8 cellular contexts compared by ENCODE assay signal in genomic region chr11:61361686-61362541, GRCh38. TPM values are rescaled to one million over a fixed set of nuclear protein-coding genes. Genes with fewer than 3 reads are reported as not detected.
A peak's percentile ranks its signal among the peaks of the same experiment; 100 is the strongest.
DNase-seq lines count a peak whose midpoint lies in the region; ATAC-seq, FAIRE-seq and TF ChIP-seq lines count a peak whose summit lies in the region.

CYB561A3 (minus strand) TSS chr11:61361882; CDS start chr11:61356713, 5,169 bp downstream.
TMEM138 (plus strand) TSS chr11:61362374; CDS start chr11:61364391, 2,017 bp downstream.

- no peak for TF ChIP-seq EP300 in H1 (IDR thresholded peaks at IDR 0.05; ENCODE audit: borderline replicate concordance in 1 of 2, low read depth in 2 of 2, low read length in 2 of 2)

- TF ChIP-seq RAD21 in H1 (IDR thresholded peaks at IDR 0.05 in 1 of 2, conservative IDR thresholded peaks at IDR 0.05 in 1 of 2; ENCODE audit: low read depth in 2 of 2, low read length in 2 of 2) = no peak

- peaks cover 20% of the 10 kb centered on the region for H3K4me1 ChIP-seq in CD8-positive, alpha-beta T cell (ENCODE audit: insufficient read depth, low read length)
- H3K4me1 ChIP-seq in H1 (replicated peaks in 1 of 4; ENCODE audit: control insufficient read depth in 3 of 4, insufficient read depth in 4 of 4, low read length in 3 of 4) (no peaks in the 10 kb centered on the region), mesenchymal stem cell (ENCODE audit: control insufficient read depth, insufficient read depth, low read depth, low read length) (peaks cover 3% of the 10 kb centered on the region)

- ATAC-seq in CD8-positive, alpha-beta T cell = peak; percentile 84
- peak; percentile 82 for ATAC-seq in GM19463 (IDR thresholded peaks at IDR 0.05; ENCODE audit: unreplicated experiment)

- no peaks in the 10 kb centered on the region for H4K20me1 ChIP-seq in H1 (replicated peaks in 1 of 2; ENCODE audit: control insufficient read depth in 1 of 2, insufficient read depth in 2 of 2, low read length in 2 of 2)

- no peaks in the 10 kb centered on the region for H3K9me3 ChIP-seq in CD8-positive, alpha-beta T cell (ENCODE audit: low read length)
- H3K9me3 ChIP-seq in H1 (ENCODE audit: insufficient read depth in 2 of 2, low read depth in 1 of 2, low read length in 1 of 2) (no peaks in the 10 kb centered on the region), mesenchymal stem cell (ENCODE audit: control insufficient read depth, low read length) (no peaks in the 10 kb centered on the region)

- DNase-seq in CD8-positive, alpha-beta T cell = peak; percentile 68 to 90 (median 86)
- DNase-seq in HS-27A (ENCODE audit: low read depth) (peak; percentile 88), NOMO-1 (lab: John Stamatoyannopoulos, UW; ENCODE audit: unreplicated experiment in 2 of 2) (peak; percentile 94 to 96), H1 (ENCODE audit: low read depth in 1 of 2, low spot score in 2 of 2) (peak; percentile 78 to 90), mesenchymal stem cell (peak; percentile 96)
- peak; percentile 73 to 75 for DNase-seq in activated CD8-positive, alpha-beta memory T cell treated with anti-CD3 and anti-CD28 coated beads for 4 hours (ENCODE audit: low read depth in 2 of 2)
- DNase-seq in stimulated activated CD8-positive, alpha-beta memory T cell treated with anti-CD3 and anti-CD28 coated beads, Interleukin-12 subunit alpha, Interleukin-12 subunit beta, amount 100 ng/mL, for 4 hours (ENCODE audit: low read depth) = peak; percentile 76

- peak within 1 kb of the TSS; percentile 94 for H3K4me3 ChIP-seq in CD8-positive, alpha-beta T cell (ENCODE audit: low read depth, low read length)
- peak within 1 kb of the TSS; percentile 77 to 100 (median 86) for H3K4me3 ChIP-seq in H1 (ENCODE audit: extremely low read depth in 1 of 4, insufficient read depth in 2 of 4, low read depth in 3 of 4, low read length in 4 of 4)
- H3K4me3 ChIP-seq in mesenchymal stem cell (ENCODE audit: insufficient read depth in 1 of 2, low read depth in 1 of 2, low read length in 2 of 2) = peak within 1 kb of the TSS; percentile 78 to 93

- CTCF ChIA-PET in CD8-positive, alpha-beta T cell (lab: Charles Lee) = interaction anchor here (1.2 to 9.6 kb wide), 5 partner anchors 21 to 32 kb away, joined by 4 to 106 read pairs (median 11); partner anchors contain the start of genes DDB1 and TKFC
- CTCF ChIA-PET in H1 (lab: Charles Lee; ENCODE audit: partially characterized antibody) = interaction anchor here (0.8 to 22.8 kb wide), 8 partner anchors 13 to 155 kb away, joined by 3 to 255 read pairs (median 6); partner anchors contain the start of genes DDB1, TKFC and TMEM216

- peaks cover 14% of the 10 kb centered on the region for H3K23me2 ChIP-seq in H1 (ENCODE audit: low read depth, low read length)

- H4K5ac ChIP-seq in H1 (ENCODE audit: insufficient read length, low read depth, low read length) = peak within 1 kb of the TSS; percentile 100

- H2BK120ac ChIP-seq in H1 (replicated peaks; ENCODE audit: low read depth, low read length) = peak within 1 kb of the TSS; percentile 16
- H2BK120ac ChIP-seq in mesenchymal stem cell (ENCODE audit: low read depth, low read length) = peak within 1 kb of the TSS; percentile 99

- intact Hi-C loops in CD8-positive, alpha-beta T cell (cut with DNase I, micrococcal nuclease) = loop anchor here (1.0 to 10.0 kb wide), 8 partner anchors 23 to 447 kb away; partner anchors contain the start of genes CPSF7 (in 2 of the 2), DDB1 (in 2 of the 2), TKFC (in 2 of the 2) and TMEM109 (in 2 of the 2)

- no peak within 1 kb of the TSS for H2BK20ac ChIP-seq in H1 (ENCODE audit: low read length)

- H3K4me2 ChIP-seq in H1 (ENCODE audit: insufficient read depth in 1 of 2, low read depth in 2 of 2, low read length in 2 of 2) (peak within 1 kb of the TSS; percentile 88 to 94), mesenchymal stem cell (ENCODE audit: low read length, poor library complexity, severe bottlenecking) (peak within 1 kb of the TSS; percentile 90)

- H2BK15ac ChIP-seq in H1 (ENCODE audit: low read length) = peak within 1 kb of the TSS; percentile 73
- H2BK15ac ChIP-seq in mesenchymal stem cell (ENCODE audit: low read depth, poor library complexity, severe bottlenecking) = peak within 1 kb of the TSS; percentile 74

- peaks cover 3 to 23% of the 10 kb centered on the region in 2 experiments for H3K79me2 ChIP-seq in H1 (ENCODE audit: control insufficient read depth in 1 of 2, insufficient read depth in 2 of 2, low read length in 2 of 2)

- H3K27me3 ChIP-seq in CD8-positive, alpha-beta T cell (ENCODE audit: insufficient read depth, low read length) = no peaks in the 10 kb centered on the region
- H3K27me3 ChIP-seq in H1 (replicated peaks in 1 of 4; ENCODE audit: control insufficient read depth in 3 of 4, extremely low read depth in 1 of 4, insufficient read depth in 3 of 4, low read length in 3 of 4) (no peaks in the 10 kb centered on the region), mesenchymal stem cell (ENCODE audit: control insufficient read depth in 1 of 2, insufficient read depth in 1 of 2, low read length in 2 of 2) (no peaks in the 10 kb centered on the region)

- peak within 1 kb of the TSS; percentile 98 for H3K4me3 Mint-ChIP-seq in CD8-positive, alpha-beta T cell

- H2BK5ac ChIP-seq in H1 (ENCODE audit: low read depth, low read length) (peak within 1 kb of the TSS; percentile 100), mesenchymal stem cell (ENCODE audit: low read depth, low read length, poor library complexity, severe bottlenecking) (peak within 1 kb of the TSS; percentile 89)

- peak within 1 kb of the TSS; percentile 97 for H2BK12ac ChIP-seq in H1 (ENCODE audit: low read depth, low read length)
- H2BK12ac ChIP-seq in mesenchymal stem cell (ENCODE audit: low read length in 2 of 2) = peak within 1 kb of the TSS; percentile 61 to 64

- H2AK5ac ChIP-seq in H1 (ENCODE audit: low read depth, low read length) (peak within 1 kb of the TSS; percentile 87; the same call in 1 of the 2 replicates), mesenchymal stem cell (ENCODE audit: low read length, severe bottlenecking) (no peak within 1 kb of the TSS)

- TF ChIP-seq CTCF in CD8-positive, alpha-beta T cell (IDR thresholded peaks at IDR 0.05) = no peak
- TF ChIP-seq CTCF in H1 (IDR thresholded peaks at IDR 0.05; ENCODE audit: control extremely low read depth in 1 of 3, insufficient read depth in 1 of 3, low read depth in 1 of 3, low read length in 3 of 3) = peak in 1 of 3 experiments; percentile 1; a peak in 1 of 4 replicates

- no peak for FAIRE-seq in H1 (lab: Jason Lieb, UNC)

- POLR2A ChIA-PET in CD8-positive, alpha-beta T cell (lab: Charles Lee) = interaction anchor here (0.7 to 4.0 kb wide), 15 partner anchors 13 to 1444 kb away, joined by 3 to 37 read pairs (median 3); partner anchors contain the start of genes CPSF7, DDB1, FTH1 and SDHAF2
- POLR2A ChIA-PET in H1 (lab: Charles Lee; ENCODE audit: partially characterized antibody) = interaction anchor here (0.6 to 39.7 kb wide), 31 partner anchors 8 to 448 kb away, joined by 3 to 1106 read pairs (median 4); partner anchors contain the start of genes CPSF7, CYB561A3, DDB1 and SDHAF2

- H3K56ac ChIP-seq in H1 (replicated peaks; ENCODE audit: insufficient read length, low read depth, low read length) = peak within 1 kb of the TSS; percentile 98

- H3K4ac ChIP-seq in H1 (replicated peaks; ENCODE audit: insufficient read length, low read depth, low read length) (peak within 1 kb of the TSS; percentile 99), mesenchymal stem cell (ENCODE audit: low read depth in 1 of 2, low read length in 2 of 2) (peak within 1 kb of the TSS; percentile 98 to 99)

- H3K27ac Mint-ChIP-seq in CD8-positive, alpha-beta T cell = peak within 1 kb of the TSS; percentile 98

- peaks cover 37% of the 10 kb centered on the region for H3K4me1 Mint-ChIP-seq in CD8-positive, alpha-beta T cell (ENCODE audit: low read depth)

- H3K18ac ChIP-seq in H1 (ENCODE audit: extremely low read depth, low read length) (peak within 1 kb of the TSS; percentile 100), mesenchymal stem cell (ENCODE audit: low read depth in 1 of 2, low read length in 2 of 2) (peak within 1 kb of the TSS; percentile 100)

- H3K23ac ChIP-seq in H1 (ENCODE audit: insufficient read length) (no peak within 1 kb of the TSS), mesenchymal stem cell (ENCODE audit: low read length in 2 of 2) (peak within 1 kb of the TSS in 1 of 2 experiments; percentile 97)

- peak within 1 kb of the TSS; percentile 99 for H4K8ac ChIP-seq in H1 (ENCODE audit: extremely low read depth, insufficient read depth, low read length)
- H4K8ac ChIP-seq in mesenchymal stem cell (ENCODE audit: low read length) = peak within 1 kb of the TSS; percentile 99

- H3K9ac ChIP-seq in H1 (replicated peaks in 1 of 4; ENCODE audit: extremely low read depth in 1 of 4, low read depth in 3 of 4, low read length in 3 of 4) = peak within 1 kb of the TSS; percentile 94 to 100 (median 99)
- peak within 1 kb of the TSS; percentile 97 for H3K9ac ChIP-seq in mesenchymal stem cell (ENCODE audit: low read length)

- H3K79me1 ChIP-seq in H1 (ENCODE audit: low read depth, low read length) = peaks cover 3% of the 10 kb centered on the region
- H3K79me1 ChIP-seq in mesenchymal stem cell (replicated peaks; ENCODE audit: low read length, poor library complexity, severe bottlenecking) = peaks cover 34% of the 10 kb centered on the region

- no peaks in the 10 kb centered on the region for H3K9me3 Mint-ChIP-seq in CD8-positive, alpha-beta T cell

- peak; percentile 94 to 99 for TF ChIP-seq POLR2A in H1 (IDR thresholded peaks at IDR 0.05; ENCODE audit: control extremely low read depth in 1 of 2, low read depth in 2 of 2, low read length in 2 of 2)

- WGBS in H1 (ENCODE audit: extremely low coverage in 1 of 2, insufficient coverage in 1 of 2, insufficient read length in 1 of 2, insufficient replicate concordance in 2 of 2, low coverage in 1 of 2, low lambda C conversion rate in 2 of 2, missing lambda C conversion rate in 1 of 2), 2 experiments = 1% methylated on average over 65 of the region's 65 CpGs; no CpG with 5 or more reads in 1 of the 2 experiments
- under 1% methylated on average over 65 of the region's 65 CpGs for WGBS in mesenchymal stem cell

- H3K27me3 Mint-ChIP-seq in CD8-positive, alpha-beta T cell (ENCODE audit: low read depth) = no peaks in the 10 kb centered on the region

- H2AFZ ChIP-seq in H1 (ENCODE audit: low read length) = peak within 1 kb of the TSS; percentile 93
- H2AFZ ChIP-seq in mesenchymal stem cell (ENCODE audit: low read depth, low read length) = peak within 1 kb of the TSS; percentile 78

- peaks cover 12% of the 10 kb centered on the region for H3K36me3 ChIP-seq in CD8-positive, alpha-beta T cell (ENCODE audit: insufficient read depth, low read length)
- H3K36me3 ChIP-seq in H1 (ENCODE audit: control insufficient read depth in 2 of 4, insufficient read depth in 4 of 4, low read length in 3 of 4) = peaks cover 11 to 29% (median 22%) of the 10 kb centered on the region in 4 experiments
- peaks cover 15 to 47% of the 10 kb centered on the region in 2 experiments for H3K36me3 ChIP-seq in mesenchymal stem cell (ENCODE audit: control insufficient read depth in 1 of 2, insufficient read depth in 2 of 2, low read depth in 1 of 2, low read length in 2 of 2)

- H3K36me3 Mint-ChIP-seq in CD8-positive, alpha-beta T cell = peaks cover 42% of the 10 kb centered on the region

- peak within 1 kb of the TSS; percentile 71 for H3K14ac ChIP-seq in H1 (ENCODE audit: insufficient read length)
- peak within 1 kb of the TSS; percentile 26 to 99 for H3K14ac ChIP-seq in mesenchymal stem cell (ENCODE audit: low read length in 2 of 2)

- peak within 1 kb of the TSS; percentile 98 for H4K91ac ChIP-seq in H1 (replicated peaks; ENCODE audit: insufficient read length, low read length)
- H4K91ac ChIP-seq in mesenchymal stem cell (ENCODE audit: low read length) = peak within 1 kb of the TSS; percentile 99

- peak within 1 kb of the TSS; percentile 87 for H3K27ac ChIP-seq in CD8-positive, alpha-beta T cell (ENCODE audit: low read depth, low read length)
- peak within 1 kb of the TSS; percentile 100 for H3K27ac ChIP-seq in H1 (ENCODE audit: low read depth, low read length)
- peak within 1 kb of the TSS; percentile 99 for H3K27ac ChIP-seq in mesenchymal stem cell (ENCODE audit: low read length, poor library complexity, severe bottlenecking)

RNA-seq across cellular contexts. Expression of gene CYB561A3, which starts in this region (rescaled TPM):
- 10 to 100 TPM; 23.1 to 28.1 TPM for total RNA-seq in CD8-positive, alpha-beta T cell
- 29.6 and 32.5 TPM in 2 replicates for total RNA-seq in H1 (2021; fragmentation: NEBNext Ultra II Directional; extraction: Animal tissue kit (Norgen Biotek cat#: 25700))
- polyA plus RNA-seq in H1 (2011; rRNA removed) = 41.2 and 58.0 TPM in 2 replicates
- 41.0 TPM for polyA plus RNA-seq in H1 (2011; cell fraction: cytosol; rRNA removed)
- polyA plus RNA-seq in H1 (2011; cell fraction: nucleus; rRNA removed) = 78.6 TPM
- polyA plus RNA-seq in H1 (2012, experiment 1 of 2) = 22.0 to 30.7 TPM (median 26.6 TPM) in 4 replicates
- polyA plus RNA-seq in H1 (2012, experiment 2 of 2) = 26.9 TPM
- 23.7 TPM for polyA plus RNA-seq in H1 (2013, experiment 1 of 2)
- 19.1 TPM for polyA plus RNA-seq in H1 (2013, experiment 2 of 2)
- 40.7 and 45.3 TPM in 2 replicates for polyA minus RNA-seq in H1 (2011; rRNA and poly(A)+ RNA removed)
- polyA minus RNA-seq in H1 (2011; cell fraction: cytosol; rRNA and poly(A)+ RNA removed) = 14.2 TPM
- 18.9 TPM for polyA minus RNA-seq in H1 (2011; cell fraction: nucleus; rRNA and poly(A)+ RNA removed)
- 33.2 TPM for polyA plus RNA-seq in mesenchymal stem cell (2013, experiment 1 of 2)
- polyA plus RNA-seq in mesenchymal stem cell (2013, experiment 2 of 2) = 32.4 TPM

RNA-seq across cellular contexts. Expression of gene TMEM138, which starts in this region (rescaled TPM):
- 10 to 100 TPM; 60.7 to 62.5 TPM for total RNA-seq in CD8-positive, alpha-beta T cell
- 32.9 and 35.3 TPM in 2 replicates for total RNA-seq in H1 (2021; fragmentation: NEBNext Ultra II Directional; extraction: Animal tissue kit (Norgen Biotek cat#: 25700))
- polyA plus RNA-seq in H1 (2011; rRNA removed) = 48.6 and 59.0 TPM in 2 replicates
- polyA plus RNA-seq in H1 (2011; cell fraction: cytosol; rRNA removed) = 49.3 TPM
- 94.3 TPM for polyA plus RNA-seq in H1 (2011; cell fraction: nucleus; rRNA removed)
- 30.9 to 37.5 TPM (median 36.8 TPM) in 4 replicates for polyA plus RNA-seq in H1 (2012, experiment 1 of 2)
- polyA plus RNA-seq in H1 (2012, experiment 2 of 2) = 31.0 TPM
- polyA plus RNA-seq in H1 (2013, experiment 1 of 2) = 56.1 TPM
- 65.4 TPM for polyA plus RNA-seq in H1 (2013, experiment 2 of 2)
- polyA minus RNA-seq in H1 (2011; rRNA and poly(A)+ RNA removed) = 63.9 and 87.5 TPM in 2 replicates
- 18.3 TPM for polyA minus RNA-seq in H1 (2011; cell fraction: cytosol; rRNA and poly(A)+ RNA removed)
- polyA minus RNA-seq in H1 (2011; cell fraction: nucleus; rRNA and poly(A)+ RNA removed) = 51.2 TPM
- 68.7 TPM for polyA plus RNA-seq in mesenchymal stem cell (2013, experiment 1 of 2)
- 67.7 TPM for polyA plus RNA-seq in mesenchymal stem cell (2013, experiment 2 of 2)

Comparison
In these comparisons a context has a peak if more than half of its experiments do, and no peak if none do; other contexts are left out.
1. Peak in every context shown above with its lines: DNase-seq, ATAC-seq, H3K4me3 ChIP-seq and H3K27ac ChIP-seq.